1 cellular context compared by ENCODE assay signal in the genomic region with DNA sequence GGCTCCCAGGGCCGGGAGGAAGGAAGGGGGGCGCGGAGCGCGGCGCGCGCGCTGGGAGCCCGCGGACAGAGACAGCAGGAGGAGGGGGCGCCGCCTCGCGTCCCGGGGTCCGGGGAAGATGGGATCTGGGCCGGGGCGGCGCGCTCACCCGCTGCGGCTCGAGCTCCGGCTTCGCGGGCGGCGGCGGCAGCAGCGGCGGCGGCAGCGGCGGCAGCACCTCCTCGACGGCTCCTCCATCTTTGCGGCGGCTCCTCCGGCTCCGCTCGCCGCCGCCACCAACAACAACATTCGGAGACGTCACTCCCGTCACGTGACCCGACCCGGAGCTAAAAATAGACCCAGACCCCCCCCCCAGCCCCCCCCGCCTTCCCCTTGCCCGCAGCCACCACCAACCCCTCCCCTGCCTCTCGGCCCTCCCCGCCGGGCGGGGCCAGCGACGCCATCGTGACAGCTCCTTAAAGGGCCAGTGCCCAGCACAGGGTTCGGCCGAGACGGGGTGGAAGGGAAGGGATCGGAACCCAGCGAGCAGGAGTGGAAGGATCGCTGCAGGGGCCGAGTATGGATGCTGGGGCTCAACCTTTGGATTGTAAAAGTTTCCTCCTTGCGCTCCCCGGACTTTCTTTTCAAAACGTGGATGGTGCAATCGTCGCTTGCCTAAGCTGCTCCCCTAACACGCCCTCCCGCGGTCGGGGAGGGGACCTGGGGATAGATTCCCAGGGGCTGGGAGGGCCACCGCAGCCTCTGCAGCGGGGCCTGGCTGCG.
TF ChIP-seq lines count a peak whose summit lies in the region.

A gene (minus strand): TSS at position 286 of the 762 bp plus-strand sequence. CDS start 6,126 bp downstream, outside the sequence.

TF ChIP-seq in HEK293, 187 proteins besides CTCF, POLR2A, EP300 and RAD21 (continued from another document and continues in another):
- no peak for TF ChIP-seq HOXD13 (CRISPR knock-in tag; IDR thresholded peaks at IDR 0.05; ENCODE audit: borderline replicate concordance)
- no peak for TF ChIP-seq ZNF138 (tag by site-specific recombination; IDR thresholded peaks at IDR 0.05; ENCODE audit: borderline replicate concordance)
- TF ChIP-seq, protein P1, sequence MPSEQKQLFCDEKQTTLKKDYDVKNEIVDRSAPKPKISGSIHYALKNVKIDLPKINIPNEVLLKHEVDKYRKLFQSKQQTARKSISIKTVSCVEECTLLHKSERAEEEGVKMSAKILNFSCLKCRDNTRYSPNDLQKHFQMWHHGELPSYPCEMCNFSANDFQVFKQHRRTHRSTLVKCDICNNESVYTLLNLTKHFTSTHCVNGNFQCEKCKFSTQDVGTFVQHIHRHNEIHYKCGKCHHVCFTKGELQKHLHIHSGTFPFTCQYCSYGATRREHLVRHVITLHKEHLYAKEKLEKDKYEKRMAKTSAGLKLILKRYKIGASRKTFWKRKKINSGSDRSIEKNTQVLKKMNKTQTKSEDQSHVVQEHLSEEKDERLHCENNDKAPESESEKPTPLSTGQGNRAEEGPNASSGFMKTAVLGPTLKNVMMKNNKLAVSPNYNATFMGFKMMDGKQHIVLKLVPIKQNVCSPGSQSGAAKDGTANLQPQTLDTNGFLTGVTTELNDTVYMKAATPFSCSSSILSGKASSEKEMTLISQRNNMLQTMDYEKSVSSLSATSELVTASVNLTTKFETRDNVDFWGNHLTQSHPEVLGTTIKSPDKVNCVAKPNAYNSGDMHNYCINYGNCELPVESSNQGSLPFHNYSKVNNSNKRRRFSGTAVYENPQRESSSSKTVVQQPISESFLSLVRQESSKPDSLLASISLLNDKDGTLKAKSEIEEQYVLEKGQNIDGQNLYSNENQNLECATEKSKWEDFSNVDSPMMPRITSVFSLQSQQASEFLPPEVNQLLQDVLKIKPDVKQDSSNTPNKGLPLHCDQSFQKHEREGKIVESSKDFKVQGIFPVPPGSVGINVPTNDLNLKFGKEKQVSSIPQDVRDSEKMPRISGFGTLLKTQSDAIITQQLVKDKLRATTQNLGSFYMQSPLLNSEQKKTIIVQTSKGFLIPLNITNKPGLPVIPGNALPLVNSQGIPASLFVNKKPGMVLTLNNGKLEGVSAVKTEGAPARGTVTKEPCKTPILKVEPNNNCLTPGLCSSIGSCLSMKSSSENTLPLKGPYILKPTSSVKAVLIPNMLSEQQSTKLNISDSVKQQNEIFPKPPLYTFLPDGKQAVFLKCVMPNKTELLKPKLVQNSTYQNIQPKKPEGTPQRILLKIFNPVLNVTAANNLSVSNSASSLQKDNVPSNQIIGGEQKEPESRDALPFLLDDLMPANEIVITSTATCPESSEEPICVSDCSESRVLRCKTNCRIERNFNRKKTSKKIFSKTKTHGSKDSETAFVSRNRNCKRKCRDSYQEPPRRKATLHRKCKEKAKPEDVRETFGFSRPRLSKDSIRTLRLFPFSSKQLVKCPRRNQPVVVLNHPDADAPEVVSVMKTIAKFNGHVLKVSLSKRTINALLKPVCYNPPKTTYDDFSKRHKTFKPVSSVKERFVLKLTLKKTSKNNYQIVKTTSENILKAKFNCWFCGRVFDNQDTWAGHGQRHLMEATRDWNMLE (tag by site-specific recombination; conservative IDR thresholded peaks at IDR 0.05; ENCODE audit: low read depth) = no peak
- no peak for TF ChIP-seq ZNF121 (tag by site-specific recombination; IDR thresholded peaks at IDR 0.05)
- no peak for TF ChIP-seq ZNF596 (tag by site-specific recombination; IDR thresholded peaks at IDR 0.05)
- TF ChIP-seq, protein P2, sequence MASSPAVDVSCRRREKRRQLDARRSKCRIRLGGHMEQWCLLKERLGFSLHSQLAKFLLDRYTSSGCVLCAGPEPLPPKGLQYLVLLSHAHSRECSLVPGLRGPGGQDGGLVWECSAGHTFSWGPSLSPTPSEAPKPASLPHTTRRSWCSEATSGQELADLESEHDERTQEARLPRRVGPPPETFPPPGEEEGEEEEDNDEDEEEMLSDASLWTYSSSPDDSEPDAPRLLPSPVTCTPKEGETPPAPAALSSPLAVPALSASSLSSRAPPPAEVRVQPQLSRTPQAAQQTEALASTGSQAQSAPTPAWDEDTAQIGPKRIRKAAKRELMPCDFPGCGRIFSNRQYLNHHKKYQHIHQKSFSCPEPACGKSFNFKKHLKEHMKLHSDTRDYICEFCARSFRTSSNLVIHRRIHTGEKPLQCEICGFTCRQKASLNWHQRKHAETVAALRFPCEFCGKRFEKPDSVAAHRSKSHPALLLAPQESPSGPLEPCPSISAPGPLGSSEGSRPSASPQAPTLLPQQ (tag by site-specific recombination; IDR thresholded peaks at IDR 0.05) = peak; percentile 92
- TF ChIP-seq ZNF202 (tag by site-specific recombination; IDR thresholded peaks at IDR 0.05; ENCODE audit: borderline replicate concordance) = no peak
- TF ChIP-seq, protein P3, sequence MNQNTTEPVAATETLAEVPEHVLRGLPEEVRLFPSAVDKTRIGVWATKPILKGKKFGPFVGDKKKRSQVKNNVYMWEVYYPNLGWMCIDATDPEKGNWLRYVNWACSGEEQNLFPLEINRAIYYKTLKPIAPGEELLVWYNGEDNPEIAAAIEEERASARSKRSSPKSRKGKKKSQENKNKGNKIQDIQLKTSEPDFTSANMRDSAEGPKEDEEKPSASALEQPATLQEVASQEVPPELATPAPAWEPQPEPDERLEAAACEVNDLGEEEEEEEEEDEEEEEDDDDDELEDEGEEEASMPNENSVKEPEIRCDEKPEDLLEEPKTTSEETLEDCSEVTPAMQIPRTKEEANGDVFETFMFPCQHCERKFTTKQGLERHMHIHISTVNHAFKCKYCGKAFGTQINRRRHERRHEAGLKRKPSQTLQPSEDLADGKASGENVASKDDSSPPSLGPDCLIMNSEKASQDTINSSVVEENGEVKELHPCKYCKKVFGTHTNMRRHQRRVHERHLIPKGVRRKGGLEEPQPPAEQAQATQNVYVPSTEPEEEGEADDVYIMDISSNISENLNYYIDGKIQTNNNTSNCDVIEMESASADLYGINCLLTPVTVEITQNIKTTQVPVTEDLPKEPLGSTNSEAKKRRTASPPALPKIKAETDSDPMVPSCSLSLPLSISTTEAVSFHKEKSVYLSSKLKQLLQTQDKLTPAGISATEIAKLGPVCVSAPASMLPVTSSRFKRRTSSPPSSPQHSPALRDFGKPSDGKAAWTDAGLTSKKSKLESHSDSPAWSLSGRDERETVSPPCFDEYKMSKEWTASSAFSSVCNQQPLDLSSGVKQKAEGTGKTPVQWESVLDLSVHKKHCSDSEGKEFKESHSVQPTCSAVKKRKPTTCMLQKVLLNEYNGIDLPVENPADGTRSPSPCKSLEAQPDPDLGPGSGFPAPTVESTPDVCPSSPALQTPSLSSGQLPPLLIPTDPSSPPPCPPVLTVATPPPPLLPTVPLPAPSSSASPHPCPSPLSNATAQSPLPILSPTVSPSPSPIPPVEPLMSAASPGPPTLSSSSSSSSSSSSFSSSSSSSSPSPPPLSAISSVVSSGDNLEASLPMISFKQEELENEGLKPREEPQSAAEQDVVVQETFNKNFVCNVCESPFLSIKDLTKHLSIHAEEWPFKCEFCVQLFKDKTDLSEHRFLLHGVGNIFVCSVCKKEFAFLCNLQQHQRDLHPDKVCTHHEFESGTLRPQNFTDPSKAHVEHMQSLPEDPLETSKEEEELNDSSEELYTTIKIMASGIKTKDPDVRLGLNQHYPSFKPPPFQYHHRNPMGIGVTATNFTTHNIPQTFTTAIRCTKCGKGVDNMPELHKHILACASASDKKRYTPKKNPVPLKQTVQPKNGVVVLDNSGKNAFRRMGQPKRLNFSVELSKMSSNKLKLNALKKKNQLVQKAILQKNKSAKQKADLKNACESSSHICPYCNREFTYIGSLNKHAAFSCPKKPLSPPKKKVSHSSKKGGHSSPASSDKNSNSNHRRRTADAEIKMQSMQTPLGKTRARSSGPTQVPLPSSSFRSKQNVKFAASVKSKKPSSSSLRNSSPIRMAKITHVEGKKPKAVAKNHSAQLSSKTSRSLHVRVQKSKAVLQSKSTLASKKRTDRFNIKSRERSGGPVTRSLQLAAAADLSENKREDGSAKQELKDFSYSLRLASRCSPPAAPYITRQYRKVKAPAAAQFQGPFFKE (tag by site-specific recombination; IDR thresholded peaks at IDR 0.05; ENCODE audit: borderline replicate concordance) = no peak
- TF ChIP-seq ZBTB20 (tag by site-specific recombination; IDR thresholded peaks at IDR 0.05) = peak; percentile 87
- TF ChIP-seq IKZF3 (tag by site-specific recombination; IDR thresholded peaks at IDR 0.05) = peak; percentile 88
- TF ChIP-seq KLF16 (tag by site-specific recombination; IDR thresholded peaks at IDR 0.05) = peak; percentile 58
- no peak for TF ChIP-seq ZNF266 (tag by site-specific recombination; IDR thresholded peaks at IDR 0.05; ENCODE audit: low read depth)
- TF ChIP-seq, protein P4, sequence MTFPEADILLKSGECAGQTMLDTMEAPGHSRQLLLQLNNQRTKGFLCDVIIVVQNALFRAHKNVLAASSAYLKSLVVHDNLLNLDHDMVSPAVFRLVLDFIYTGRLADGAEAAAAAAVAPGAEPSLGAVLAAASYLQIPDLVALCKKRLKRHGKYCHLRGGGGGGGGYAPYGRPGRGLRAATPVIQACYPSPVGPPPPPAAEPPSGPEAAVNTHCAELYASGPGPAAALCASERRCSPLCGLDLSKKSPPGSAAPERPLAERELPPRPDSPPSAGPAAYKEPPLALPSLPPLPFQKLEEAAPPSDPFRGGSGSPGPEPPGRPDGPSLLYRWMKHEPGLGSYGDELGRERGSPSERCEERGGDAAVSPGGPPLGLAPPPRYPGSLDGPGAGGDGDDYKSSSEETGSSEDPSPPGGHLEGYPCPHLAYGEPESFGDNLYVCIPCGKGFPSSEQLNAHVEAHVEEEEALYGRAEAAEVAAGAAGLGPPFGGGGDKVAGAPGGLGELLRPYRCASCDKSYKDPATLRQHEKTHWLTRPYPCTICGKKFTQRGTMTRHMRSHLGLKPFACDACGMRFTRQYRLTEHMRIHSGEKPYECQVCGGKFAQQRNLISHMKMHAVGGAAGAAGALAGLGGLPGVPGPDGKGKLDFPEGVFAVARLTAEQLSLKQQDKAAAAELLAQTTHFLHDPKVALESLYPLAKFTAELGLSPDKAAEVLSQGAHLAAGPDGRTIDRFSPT (tag by site-specific recombination; IDR thresholded peaks at IDR 0.05) = peak; percentile 36; the same call in 1 of the 2 replicates
- no peak for TF ChIP-seq MYNN (tag by site-specific recombination; IDR thresholded peaks at IDR 0.05; ENCODE audit: borderline replicate concordance)
- 0 out of 2 replicates have a peak, but pooled peaks have one; percentile 24 for TF ChIP-seq ZNF391 (tag by site-specific recombination; IDR thresholded peaks at IDR 0.05; ENCODE audit: borderline replicate concordance, low read depth)
- peak; percentile 77; the same call in 1 of the 2 replicates for TF ChIP-seq ZNF629 (tag by site-specific recombination; IDR thresholded peaks at IDR 0.05)
- TF ChIP-seq, protein P5, sequence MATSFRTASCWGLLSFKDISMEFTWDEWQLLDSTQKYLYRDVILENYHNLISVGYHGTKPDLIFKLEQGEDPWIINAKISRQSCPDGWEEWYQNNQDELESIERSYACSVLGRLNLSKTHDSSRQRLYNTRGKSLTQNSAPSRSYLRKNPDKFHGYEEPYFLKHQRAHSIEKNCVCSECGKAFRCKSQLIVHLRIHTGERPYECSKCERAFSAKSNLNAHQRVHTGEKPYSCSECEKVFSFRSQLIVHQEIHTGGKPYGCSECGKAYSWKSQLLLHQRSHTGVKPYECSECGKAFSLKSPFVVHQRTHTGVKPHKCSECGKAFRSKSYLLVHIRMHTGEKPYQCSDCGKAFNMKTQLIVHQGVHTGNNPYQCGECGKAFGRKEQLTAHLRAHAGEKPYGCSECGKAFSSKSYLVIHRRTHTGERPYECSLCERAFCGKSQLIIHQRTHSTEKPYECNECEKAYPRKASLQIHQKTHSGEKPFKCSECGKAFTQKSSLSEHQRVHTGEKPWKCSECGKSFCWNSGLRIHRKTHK (tag by site-specific recombination; IDR thresholded peaks at IDR 0.05) = no peak
- TF ChIP-seq, protein P6, sequence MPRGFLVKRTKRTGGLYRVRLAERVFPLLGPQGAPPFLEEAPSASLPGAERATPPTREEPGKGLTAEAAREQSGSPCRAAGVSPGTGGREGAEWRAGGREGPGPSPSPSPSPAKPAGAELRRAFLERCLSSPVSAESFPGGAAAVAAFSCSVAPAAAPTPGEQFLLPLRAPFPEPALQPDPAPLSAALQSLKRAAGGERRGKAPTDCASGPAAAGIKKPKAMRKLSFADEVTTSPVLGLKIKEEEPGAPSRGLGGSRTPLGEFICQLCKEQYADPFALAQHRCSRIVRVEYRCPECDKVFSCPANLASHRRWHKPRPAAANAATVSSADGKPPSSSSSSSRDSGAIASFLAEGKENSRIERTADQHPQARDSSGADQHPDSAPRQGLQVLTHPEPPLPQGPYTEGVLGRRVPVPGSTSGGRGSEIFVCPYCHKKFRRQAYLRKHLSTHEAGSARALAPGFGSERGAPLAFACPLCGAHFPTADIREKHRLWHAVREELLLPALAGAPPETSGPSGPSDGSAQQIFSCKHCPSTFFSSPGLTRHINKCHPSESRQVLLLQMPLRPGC (tag by site-specific recombination; IDR thresholded peaks at IDR 0.05) = no peak
- no peak for TF ChIP-seq HOXC10 (CRISPR knock-in tag; IDR thresholded peaks at IDR 0.05)
- TF ChIP-seq GLI4 (tag by site-specific recombination; IDR thresholded peaks at IDR 0.05) = no peak
- TF ChIP-seq ZNF510 (tag by site-specific recombination; IDR thresholded peaks at IDR 0.05; ENCODE audit: insufficient replicate concordance) = no peak
- TF ChIP-seq, protein P7, sequence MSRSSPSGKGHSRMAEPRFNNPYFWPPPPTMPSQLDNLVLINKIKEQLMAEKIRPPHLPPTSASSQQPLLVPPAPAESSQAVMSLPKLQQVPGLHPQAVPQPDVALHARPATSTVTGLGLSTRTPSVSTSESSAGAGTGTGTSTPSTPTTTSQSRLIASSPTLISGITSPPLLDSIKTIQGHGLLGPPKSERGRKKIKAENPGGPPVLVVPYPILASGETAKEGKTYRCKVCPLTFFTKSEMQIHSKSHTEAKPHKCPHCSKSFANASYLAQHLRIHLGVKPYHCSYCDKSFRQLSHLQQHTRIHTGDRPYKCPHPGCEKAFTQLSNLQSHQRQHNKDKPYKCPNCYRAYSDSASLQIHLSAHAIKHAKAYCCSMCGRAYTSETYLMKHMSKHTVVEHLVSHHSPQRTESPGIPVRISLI (tag by site-specific recombination; IDR thresholded peaks at IDR 0.05) = no peak
- peak; percentile 74 for TF ChIP-seq ZEB2 (tag by site-specific recombination; IDR thresholded peaks at IDR 0.05)
- no peak for TF ChIP-seq ZNF19 (tag by site-specific recombination; IDR thresholded peaks at IDR 0.05; ENCODE audit: low read depth)
- no peak for TF ChIP-seq YY2 (tag by site-specific recombination; IDR thresholded peaks at IDR 0.05)
- TF ChIP-seq, protein P8, sequence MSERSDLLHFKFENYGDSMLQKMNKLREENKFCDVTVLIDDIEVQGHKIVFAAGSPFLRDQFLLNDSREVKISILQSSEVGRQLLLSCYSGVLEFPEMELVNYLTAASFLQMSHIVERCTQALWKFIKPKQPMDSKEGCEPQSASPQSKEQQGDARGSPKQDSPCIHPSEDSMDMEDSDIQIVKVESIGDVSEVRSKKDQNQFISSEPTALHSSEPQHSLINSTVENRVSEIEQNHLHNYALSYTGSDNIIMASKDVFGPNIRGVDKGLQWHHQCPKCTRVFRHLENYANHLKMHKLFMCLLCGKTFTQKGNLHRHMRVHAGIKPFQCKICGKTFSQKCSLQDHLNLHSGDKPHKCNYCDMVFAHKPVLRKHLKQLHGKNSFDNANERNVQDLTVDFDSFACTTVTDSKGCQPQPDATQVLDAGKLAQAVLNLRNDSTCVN (tag by site-specific recombination; optimal IDR thresholded peaks at IDR 0.05) = no peak
- TF ChIP-seq, protein P9, sequence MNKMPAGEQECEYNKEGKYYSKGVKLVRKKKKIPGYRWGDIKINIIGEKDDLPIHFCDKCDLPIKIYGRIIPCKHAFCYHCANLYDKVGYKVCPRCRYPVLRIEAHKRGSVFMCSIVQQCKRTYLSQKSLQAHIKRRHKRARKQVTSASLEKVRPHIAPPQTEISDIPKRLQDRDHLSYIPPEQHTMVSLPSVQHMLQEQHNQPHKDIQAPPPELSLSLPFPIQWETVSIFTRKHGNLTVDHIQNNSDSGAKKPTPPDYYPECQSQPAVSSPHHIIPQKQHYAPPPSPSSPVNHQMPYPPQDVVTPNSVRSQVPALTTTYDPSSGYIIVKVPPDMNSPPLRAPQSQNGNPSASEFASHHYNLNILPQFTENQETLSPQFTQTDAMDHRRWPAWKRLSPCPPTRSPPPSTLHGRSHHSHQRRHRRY (tag by site-specific recombination; IDR thresholded peaks at IDR 0.05) = no peak
- no peak for TF ChIP-seq ZNF140 (tag by site-specific recombination; IDR thresholded peaks at IDR 0.05)
- TF ChIP-seq ZNF521 (tag by site-specific recombination; IDR thresholded peaks at IDR 0.05) = no peak
